Comparison of ENCODE assay signal across 18 cellular contexts in genomic region chr3:178393833-178394232, GRCh38.
DNase-seq lines count a peak whose midpoint lies in the region; ATAC-seq and TF ChIP-seq lines count a peak whose summit lies in the region.
"Had no signal": no experiment of that assay in that cellular context is flagged by ENCODE, and none has a peak within 500 bp of the region (broad histone marks: within the 10 kb centered on the region; RNA-seq: fewer than 3 reads in every experiment).

No MANE protein-coding gene starts in this region.

- no peak overlapping the region for H4K8ac ChIP-seq in mesenchymal stem cell (ENCODE audit: low read length)

- H2BK5ac ChIP-seq in mesenchymal stem cell (ENCODE audit: low read depth, low read length, poor library complexity, severe bottlenecking), result no peak overlapping the region

- H3K27ac Mint-ChIP-seq in chondrocyte (ENCODE audit: unreplicated experiment), result peak overlapping the region; percentile 70
- no peak overlapping the region for H3K27ac Mint-ChIP-seq in stimulated activated memory B cell treated with anti-CD40 and anti-IgM and Interleukin-4, amounts not matched to agents 10 μg/mL and 1 μg/mL and 100 μg/mL, for 72 hours
- H3K27ac Mint-ChIP-seq: activated naive CD4-positive, alpha-beta T cell treated with anti-CD3 and anti-CD28 coated beads, Interleukin-2, amount 10 ng/mL, durations not matched to agents 7 days and 5 days; nephron progenitor cell had no signal

- no peak overlapping the region for H3K4me3 ChIP-seq in mesenchymal stem cell (ENCODE audit: insufficient read depth in 1 of 2, low read depth in 1 of 2, low read length in 2 of 2)
- H3K4me3 ChIP-seq: A549, GM12878, skin epidermis, thyroid gland had no signal

- no peak overlapping the region for H2BK15ac ChIP-seq in mesenchymal stem cell (ENCODE audit: low read depth, poor library complexity, severe bottlenecking)

- no peak overlapping the region for H3K18ac ChIP-seq in mesenchymal stem cell (ENCODE audit: low read depth in 1 of 2, low read length in 2 of 2)

- no peak overlapping the region for H3K4me3 Mint-ChIP-seq in chondrocyte (ENCODE audit: unreplicated experiment)
- no peak overlapping the region for H3K4me3 Mint-ChIP-seq in stimulated activated memory B cell treated with anti-CD40 and anti-IgM and Interleukin-4, amounts not matched to agents 10 μg/mL and 1 μg/mL and 100 μg/mL, for 72 hours
- H3K4me3 Mint-ChIP-seq: activated naive CD4-positive, alpha-beta T cell treated with anti-CD3 and anti-CD28 coated beads, Interleukin-2, amount 10 ng/mL, durations not matched to agents 7 days and 5 days; nephron progenitor cell had no signal

- H3K36me3 Mint-ChIP-seq in chondrocyte (ENCODE audit: low read depth), result no peaks in the 10 kb centered on the region
- H3K36me3 Mint-ChIP-seq in stimulated activated memory B cell treated with anti-CD40 and anti-IgM and Interleukin-4, amounts not matched to agents 10 μg/mL and 1 μg/mL and 100 μg/mL, for 72 hours, result no peaks in the 10 kb centered on the region
- H3K36me3 Mint-ChIP-seq: activated naive CD4-positive, alpha-beta T cell treated with anti-CD3 and anti-CD28 coated beads, Interleukin-2, amount 10 ng/mL, durations not matched to agents 7 days and 5 days had no signal

- TF ChIP-seq CTCF in chondrocyte (IDR thresholded peaks at IDR 0.05), result no peak

- H3K4ac ChIP-seq in mesenchymal stem cell (ENCODE audit: low read depth in 1 of 2, low read length in 2 of 2), result no peak overlapping the region

- H3K4me1 ChIP-seq in mesenchymal stem cell (ENCODE audit: control insufficient read depth, insufficient read depth, low read depth, low read length), result no peaks in the 10 kb centered on the region

- H3K9me3 Mint-ChIP-seq in chondrocyte (ENCODE audit: low read depth), result peaks cover 9% of the 10 kb centered on the region
- no peaks in the 10 kb centered on the region for H3K9me3 Mint-ChIP-seq in stimulated activated memory B cell treated with anti-CD40 and anti-IgM and Interleukin-4, amounts not matched to agents 10 μg/mL and 1 μg/mL and 100 μg/mL, for 72 hours
- H3K9me3 Mint-ChIP-seq: activated naive CD4-positive, alpha-beta T cell treated with anti-CD3 and anti-CD28 coated beads, Interleukin-2, amount 10 ng/mL, durations not matched to agents 7 days and 5 days had no signal

- no peak overlapping the region for H3K4me2 ChIP-seq in mesenchymal stem cell (ENCODE audit: low read length, poor library complexity, severe bottlenecking)
- H3K4me2 ChIP-seq: A549 had no signal

- peaks cover 12% of the 10 kb centered on the region for H3K9me3 ChIP-seq in mesenchymal stem cell (ENCODE audit: control insufficient read depth, low read length)
- H3K9me3 ChIP-seq: A549, thyroid gland had no signal

- no peak overlapping the region for H4K91ac ChIP-seq in mesenchymal stem cell (ENCODE audit: low read length)

- peak overlapping the region; percentile 79 for H3K9ac ChIP-seq in mesenchymal stem cell (ENCODE audit: low read length)

- no peak overlapping the region for H2AFZ ChIP-seq in mesenchymal stem cell (ENCODE audit: low read depth, low read length)

- H3K27me3 Mint-ChIP-seq in chondrocyte (ENCODE audit: low read depth), result no peaks in the 10 kb centered on the region
- H3K27me3 Mint-ChIP-seq in stimulated activated memory B cell treated with anti-CD40 and anti-IgM and Interleukin-4, amounts not matched to agents 10 μg/mL and 1 μg/mL and 100 μg/mL, for 72 hours, result no peaks in the 10 kb centered on the region
- H3K27me3 Mint-ChIP-seq: activated naive CD4-positive, alpha-beta T cell treated with anti-CD3 and anti-CD28 coated beads, Interleukin-2, amount 10 ng/mL, durations not matched to agents 7 days and 5 days had no signal

- peaks cover 29% of the 10 kb centered on the region for H3K4me1 Mint-ChIP-seq in chondrocyte (ENCODE audit: low read depth)
- H3K4me1 Mint-ChIP-seq in stimulated activated memory B cell treated with anti-CD40 and anti-IgM and Interleukin-4, amounts not matched to agents 10 μg/mL and 1 μg/mL and 100 μg/mL, for 72 hours, result no peaks in the 10 kb centered on the region
- H3K4me1 Mint-ChIP-seq: activated naive CD4-positive, alpha-beta T cell treated with anti-CD3 and anti-CD28 coated beads, Interleukin-2, amount 10 ng/mL, durations not matched to agents 7 days and 5 days; nephron progenitor cell had no signal

- H3K79me1 ChIP-seq in mesenchymal stem cell (replicated peaks; ENCODE audit: low read length, poor library complexity, severe bottlenecking), result no peaks in the 10 kb centered on the region

- H3K27me3 ChIP-seq in mesenchymal stem cell (ENCODE audit: control insufficient read depth in 1 of 2, insufficient read depth in 1 of 2, low read length in 2 of 2), result no peaks in the 10 kb centered on the region
- H3K27me3 ChIP-seq: thyroid gland had no signal

- DNase-seq in ACHN (peak; percentile 15), LHCN-M2 (ENCODE audit: low read depth) (peak; percentile 71), chondrocyte (ENCODE audit: low spot score) (no peak), mesenchymal stem cell (peak; percentile 61), NCI-H1092 treated with DMSO at 0.1 percent for 48 hours (lab: John Stamatoyannopoulos, UW) (no peak), NCI-H526 (lab: John Stamatoyannopoulos, UW) (no peak)
- DNase-seq: activated naive CD4-positive, alpha-beta T cell treated with anti-CD3 and anti-CD28 coated beads, Interleukin-2, amount 10 ng/mL, durations not matched to agents 7 days and 5 days; glutamatergic neuron; GOT3; left cardiac atrium; nephron progenitor cell; thyroid gland had no signal

- H3K36me3 ChIP-seq in mesenchymal stem cell (ENCODE audit: control insufficient read depth in 1 of 2, insufficient read depth in 2 of 2, low read depth in 1 of 2, low read length in 2 of 2), result no peaks in the 10 kb centered on the region
- H3K36me3 ChIP-seq: thyroid gland had no signal

- in situ Hi-C loops in ACHN (cut with HindIII; ENCODE audit: low pct_ligation_motif_present, low pct_unique_long_range_greater_than_20kb, low sequenced_read_pairs), result no loop called here

- H2AK5ac ChIP-seq in mesenchymal stem cell (ENCODE audit: low read length, severe bottlenecking), result no peak overlapping the region

- peak overlapping the region; percentile 30 for H3K27ac ChIP-seq in mesenchymal stem cell (ENCODE audit: low read length, poor library complexity, severe bottlenecking)
- H3K27ac ChIP-seq: A549, HL-60, thyroid gland had no signal

- no peak for ATAC-seq in stimulated activated memory B cell treated with anti-CD40 and anti-IgM and Interleukin-4, amounts not matched to agents 10 μg/mL and 1 μg/mL and 100 μg/mL, for 72 hours
- no peak for ATAC-seq in GM21528 (IDR thresholded peaks at IDR 0.05; ENCODE audit: low FRiP score, unreplicated experiment)
- ATAC-seq: A549, GM12878 had no signal

- no peak overlapping the region for H2BK12ac ChIP-seq in mesenchymal stem cell (ENCODE audit: low read length in 2 of 2)

- no peak overlapping the region for H2BK120ac ChIP-seq in mesenchymal stem cell (ENCODE audit: low read depth, low read length)

- H3K23ac ChIP-seq in mesenchymal stem cell (ENCODE audit: low read length in 2 of 2), result no peak overlapping the region

- H3K14ac ChIP-seq in mesenchymal stem cell (ENCODE audit: low read length in 2 of 2), result no peak overlapping the region

Comparison
In these comparisons a context has a peak if more than half of its experiments do, and no peak if none do; other contexts are left out.
1. DNase-seq: peak in ACHN (single experiment), LHCN-M2 (single experiment) and mesenchymal stem cell (single experiment); none in chondrocyte (single experiment), NCI-H1092 treated with DMSO at 0.1 percent for 48 hours (single experiment) and NCI-H526 (0 of 2).